Comparison of ENCODE assay signal across 11 cellular contexts in the genomic region with DNA sequence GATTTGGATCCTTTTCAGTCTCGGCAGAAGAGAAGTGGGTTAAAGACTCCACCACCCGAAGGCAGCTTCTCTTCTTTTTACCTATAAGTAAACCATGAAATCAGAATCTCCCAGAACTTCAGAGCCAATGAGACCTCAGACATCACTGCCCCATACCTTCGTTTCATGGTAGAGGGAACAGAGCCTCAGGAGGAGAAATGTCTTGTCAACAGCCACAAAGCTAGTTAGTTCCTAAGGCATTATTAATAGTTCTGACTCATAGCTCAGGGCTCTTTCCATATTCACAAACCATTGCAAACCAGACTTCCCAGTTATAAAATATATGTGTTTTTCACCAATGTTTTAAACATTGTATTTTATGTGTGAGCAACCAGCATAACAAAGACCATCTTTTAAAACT.
DNase-seq lines count a peak whose midpoint lies in the region; ATAC-seq and TF ChIP-seq lines count a peak whose summit lies in the region.
"Had no signal": no experiment of that assay in that cellular context is flagged by ENCODE, and none has a peak within 500 bp of the region (broad histone marks: within the 10 kb centered on the region; RNA-seq: fewer than 3 reads in every experiment).

No MANE protein-coding gene starts in this region.

- H3K36me3 Mint-ChIP-seq in mesothelial cell of epicardium, result no peaks in the 10 kb centered on the region

- H3K4me1 ChIP-seq in aorta (ENCODE audit: control insufficient read depth in 1 of 2, insufficient read depth in 2 of 2, low read length in 2 of 2), result no peaks in the 10 kb centered on the region

- H3K4me3 Mint-ChIP-seq in mesothelial cell of epicardium, result no peak overlapping the region

- peaks cover 20% of the 10 kb centered on the region for H3K4me1 Mint-ChIP-seq in mesothelial cell of epicardium

- peak; percentile 2 for ATAC-seq in HG03064 (IDR thresholded peaks at IDR 0.05; ENCODE audit: low read depth, unreplicated experiment)
- no peak for ATAC-seq in aorta (ENCODE audit: low FRiP score)
- no peak for ATAC-seq in GM19035 (IDR thresholded peaks at IDR 0.05; ENCODE audit: unreplicated experiment)
- ATAC-seq in HG03565 (IDR thresholded peaks at IDR 0.05; ENCODE audit: unreplicated experiment), result no peak

- DNase-seq in AG10803 (ENCODE audit: low read depth) (peak; percentile 77), amniotic epithelial cell (ENCODE audit: low read depth) (peak; percentile 85), mesothelial cell of epicardium (ENCODE audit: low spot score in 2 of 2, unreplicated experiment in 2 of 2) (no peak), aorta (no peak), H4 (ENCODE audit: low spot score) (no peak)
- DNase-seq: activated naive CD4-positive, alpha-beta T cell; DND-41; NCI-H2107 had no signal

- no peak for TF ChIP-seq CTCF in AG10803 (conservative IDR thresholded peaks at IDR 0.05; ENCODE audit: low read length)
- TF ChIP-seq CTCF in mesothelial cell of epicardium (IDR thresholded peaks at IDR 0.05; ENCODE audit: unreplicated experiment), result no peak

- peaks cover 3% of the 10 kb centered on the region for H3K9me3 Mint-ChIP-seq in mesothelial cell of epicardium

- H3K27ac Mint-ChIP-seq in mesothelial cell of epicardium, result peak overlapping the region; percentile 10

- H3K27ac ChIP-seq in aorta (ENCODE audit: low read depth in 1 of 2, low read length in 2 of 2), result no peak overlapping the region

- intact Hi-C loops in aorta (cut with DNase I), result no loop called here

- 44 to 49% methylated on average over 3 of the region's 3 CpGs for whole genome bisulfite sequencing in aorta, 2 donors

- H3K36me3 ChIP-seq in aorta (ENCODE audit: control insufficient read depth in 1 of 2, insufficient read depth in 2 of 2, low read length in 1 of 2), result no peaks in the 10 kb centered on the region

- H3K27me3 ChIP-seq in aorta (ENCODE audit: control insufficient read depth in 1 of 2, insufficient read depth in 2 of 2, low read length in 1 of 2), result no peaks in the 10 kb centered on the region

- H3K4me3 ChIP-seq in AG10803 (ENCODE audit: low read length) (no peak overlapping the region), aorta (ENCODE audit: low read length in 2 of 2) (no peak overlapping the region)

- no peaks in the 10 kb centered on the region for H3K27me3 Mint-ChIP-seq in mesothelial cell of epicardium (ENCODE audit: low read depth)

- H3K9me3 ChIP-seq in aorta (ENCODE audit: control insufficient read depth, low read length), result no peaks in the 10 kb centered on the region

Comparison
In these comparisons a context has a peak if more than half of its experiments do, and no peak if none do; other contexts are left out.
1. DNase-seq: peak in AG10803 (single experiment) and amniotic epithelial cell (single experiment); none in mesothelial cell of epicardium (0 of 2), aorta (0 of 2) and H4 (single experiment).